ENCODE assay signal across 1 cellular context in genomic region chr1:156153362-156153761, GRCh38.
TF ChIP-seq lines count a peak whose summit lies in the region.

SEMA4A (plus strand) TSS chr1:156153585; CDS start chr1:156154579, 994 bp downstream.

TF ChIP-seq in IMR-90, 13 proteins besides CTCF, POLR2A, EP300 and RAD21 (continued from another document):
- no peak for TF ChIP-seq SMC3 (IDR thresholded peaks at IDR 0.05; ENCODE audit: low read depth, low read length)
TF ChIP-seq in IMR-90: peak in this region for 0.
